In genomic region chr21:35579520-35580293, GRCh38 we compare ENCODE assay signal across 23 cellular contexts.
DNase-seq lines count a peak whose midpoint lies in the region; ATAC-seq and TF ChIP-seq lines count a peak whose summit lies in the region.
"Had no signal": no experiment of that assay in that cellular context is flagged by ENCODE, and none has a peak within 500 bp of the region (broad histone marks: within the 10 kb centered on the region; RNA-seq: fewer than 3 reads in every experiment).

No MANE protein-coding gene starts in this region.

- no peaks in the 10 kb centered on the region for H3K9me3 ChIP-seq in SK-N-SH
- H3K9me3 ChIP-seq in mammary epithelial cell (replicated peaks; ENCODE audit: insufficient read depth, low read length): no peaks in the 10 kb centered on the region
- H3K9me3 ChIP-seq: heart right ventricle, upper lobe of right lung had no signal

- dilution Hi-C loops in mammary epithelial cell (cut with HindIII; ENCODE audit: low sequenced_read_pairs): no loop called here

- WGBS in SK-N-SH (ENCODE audit: low lambda C conversion rate): 42% methylated on average over 2 of the region's 2 CpGs
- 91% methylated on average over 2 of the region's 2 CpGs for WGBS in mammary epithelial cell (ENCODE audit: low coverage, missing lambda C conversion rate)

- H3K4me3 Mint-ChIP-seq in MCF 10A (ENCODE audit: unreplicated experiment): no peak overlapping the region
- H3K4me3 Mint-ChIP-seq: naive thymus-derived CD8-positive, alpha-beta T cell had no signal

- no peaks in the 10 kb centered on the region for H3K9me2 ChIP-seq in SK-N-SH

- H2AFZ ChIP-seq in SK-N-SH (ENCODE audit: low read depth) (no peak overlapping the region), mammary epithelial cell (ENCODE audit: low read depth, low read length) (no peak overlapping the region)

- in situ Hi-C loops in mammary epithelial cell (cut with MboI; ENCODE audit: low sequenced_read_pairs in 2 of 2): no loop called here

- no peaks in the 10 kb centered on the region for H3K79me2 ChIP-seq in SK-N-SH (ENCODE audit: insufficient read depth)
- no peaks in the 10 kb centered on the region for H3K79me2 ChIP-seq in mammary epithelial cell (ENCODE audit: insufficient read depth, low read length)

- H3K4me1 ChIP-seq in SK-N-SH (ENCODE audit: control insufficient read depth in 1 of 2, insufficient read depth in 2 of 2, low read depth in 1 of 2, low read length in 1 of 2) (peaks cover 0 to 9% of the 10 kb centered on the region in 2 experiments; a peak in 1 of 4 replicates), mammary epithelial cell (ENCODE audit: insufficient read depth, low read length) (peaks cover 18% of the 10 kb centered on the region)

- H4K20me1 ChIP-seq in SK-N-SH (ENCODE audit: insufficient read depth): no peaks in the 10 kb centered on the region
- no peaks in the 10 kb centered on the region for H4K20me1 ChIP-seq in mammary epithelial cell (ENCODE audit: insufficient read depth, low read length)

- TF ChIP-seq EP300 in SK-N-SH (IDR thresholded peaks at IDR 0.05; ENCODE audit: borderline replicate concordance in 1 of 2, low read depth in 1 of 2, low read length in 1 of 2): no peak

- no peaks in the 10 kb centered on the region for H3K36me3 Mint-ChIP-seq in MCF 10A (ENCODE audit: insufficient read depth, unreplicated experiment)
- H3K36me3 Mint-ChIP-seq: naive thymus-derived CD8-positive, alpha-beta T cell had no signal

- H3K9me3 Mint-ChIP-seq in MCF 10A (ENCODE audit: unreplicated experiment): no peaks in the 10 kb centered on the region

- H3K4me1 Mint-ChIP-seq in MCF 10A (ENCODE audit: insufficient read depth, unreplicated experiment): peaks cover 15% of the 10 kb centered on the region

- DNase-seq in SK-N-SH: no peak
- DNase-seq in mammary epithelial cell: peak; percentile 26
- no peak for DNase-seq in MCF 10A (ENCODE audit: unreplicated experiment)
- peak; percentile 49 for DNase-seq in fibroblast of the aortic adventitia (ENCODE audit: low read depth)
- no peak for DNase-seq in activated CD8-positive, alpha-beta memory T cell treated with anti-CD3 and anti-CD28 coated beads for 24 hours
- DNase-seq in AG08395 (ENCODE audit: low spot score): no peak
- no peak for DNase-seq in Kasumi-1 (lab: John Stamatoyannopoulos, UW)
- DNase-seq: activated effector memory CD4-positive, alpha-beta T cell treated with Interleukin-2 at 50 U/mL for 16 hours; amniotic stem cell; effector CD4-positive, alpha-beta T cell; erythroblast; heart right ventricle; naive thymus-derived CD8-positive, alpha-beta T cell; NCI-H1436 treated with DMSO at 0.1 percent for 48 hours; NCI-H345; NCI-H774; RPMI8226; substantia nigra; upper lobe of right lung had no signal

- no peak for ATAC-seq in SK-N-SH treated with all-trans-retinoic acid at 6 μM for 48 hours
- ATAC-seq: heart right ventricle; naive thymus-derived CD8-positive, alpha-beta T cell; upper lobe of right lung had no signal

- H3K9ac ChIP-seq in SK-N-SH: no peak overlapping the region
- H3K9ac ChIP-seq in mammary epithelial cell (ENCODE audit: insufficient read depth, low read length): no peak overlapping the region
- H3K9ac ChIP-seq: KMS-11 had no signal

- H3K27me3 ChIP-seq in SK-N-SH (ENCODE audit: insufficient read depth) (no peaks in the 10 kb centered on the region), mammary epithelial cell (ENCODE audit: insufficient read depth, low read length) (no peaks in the 10 kb centered on the region)
- H3K27me3 ChIP-seq: upper lobe of right lung had no signal

- H3K4me2 ChIP-seq in SK-N-SH (no peak overlapping the region), mammary epithelial cell (ENCODE audit: insufficient read depth, low read depth, low read length) (no peak overlapping the region)
- H3K4me2 ChIP-seq: KMS-11 had no signal

- H3K36me3 ChIP-seq in SK-N-SH (replicated peaks in 1 of 2; ENCODE audit: control insufficient read depth in 1 of 2, insufficient read depth in 2 of 2, low read length in 1 of 2) (no peaks in the 10 kb centered on the region), mammary epithelial cell (ENCODE audit: insufficient read depth, low read length) (no peaks in the 10 kb centered on the region)
- H3K36me3 ChIP-seq: heart right ventricle, upper lobe of right lung had no signal

- no peak for TF ChIP-seq RAD21 in SK-N-SH (IDR thresholded peaks at IDR 0.05; ENCODE audit: low read length)

- TF ChIP-seq CTCF in SK-N-SH (IDR thresholded peaks at IDR 0.05): no peak
- TF ChIP-seq CTCF in mammary epithelial cell (conservative IDR thresholded peaks at IDR 0.05 in 1 of 2, IDR thresholded peaks at IDR 0.05 in 1 of 2; ENCODE audit: extremely low read depth in 1 of 2, insufficient read depth in 1 of 2, low read depth in 1 of 2, low read length in 2 of 2): no peak
- TF ChIP-seq CTCF in MCF 10A (IDR thresholded peaks at IDR 0.05; ENCODE audit: unreplicated experiment): no peak
- no peak for TF ChIP-seq CTCF in fibroblast of the aortic adventitia (IDR thresholded peaks at IDR 0.05; ENCODE audit: insufficient read depth, low read length)

- H3K27ac ChIP-seq in SK-N-SH (ENCODE audit: low read depth in 2 of 2, low read length in 1 of 2) (peak overlapping the region in 1 of 2 experiments; percentile 47; a peak in 1 of 4 replicates), mammary epithelial cell (ENCODE audit: insufficient read depth, low read depth, low read length) (no peak overlapping the region)
- H3K27ac ChIP-seq: 22Rv1, heart right ventricle, KMS-11, upper lobe of right lung had no signal

- H3K27ac Mint-ChIP-seq in MCF 10A (ENCODE audit: low read depth, unreplicated experiment): no peak overlapping the region
- H3K27ac Mint-ChIP-seq: naive thymus-derived CD8-positive, alpha-beta T cell had no signal

- intact Hi-C loops in mammary epithelial cell (cut with micrococcal nuclease) (no loop called here), MCF 10A (cut with micrococcal nuclease) (no loop called here)

- H3K4me3 ChIP-seq in SK-N-SH (ENCODE audit: low read depth in 2 of 2, low read length in 1 of 2): no peak overlapping the region
- no peak overlapping the region for H3K4me3 ChIP-seq in mammary epithelial cell (replicated peaks in 1 of 3; ENCODE audit: insufficient read depth in 1 of 3, low read depth in 2 of 3, low read length in 3 of 3)
- H3K4me3 ChIP-seq in fibroblast of the aortic adventitia (ENCODE audit: low read depth, low read length): no peak overlapping the region
- H3K4me3 ChIP-seq: heart right ventricle, skin epidermis, upper lobe of right lung had no signal

- no peaks in the 10 kb centered on the region for H3K27me3 Mint-ChIP-seq in MCF 10A (ENCODE audit: insufficient read depth, unreplicated experiment)

- no TSS peak for BruUV-seq in mammary epithelial cell (replicated peaks; lab: Mats Ljungman, UMichigan)
- no TSS peak for BruUV-seq in MCF 10A (replicated peaks; lab: Mats Ljungman, UMichigan)

- POLR2A ChIA-PET in SK-N-SH (lab: Yijun Ruan, JAX) (no interaction called here), MCF 10A (lab: Yijun Ruan, JAX) (interaction anchor here (0.8 kb wide), 1 partner anchor 78 kb away, joined by 4 read pairs; no protein-coding TSS in a partner anchor)

- H3F3A ChIP-seq in SK-N-SH (replicated peaks; ENCODE audit: insufficient read depth): peaks cover 8% of the 10 kb centered on the region

- CTCF ChIA-PET in SK-N-SH (lab: Yijun Ruan, JAX) (interaction anchor here (0.9 kb wide), 1 partner anchor 11 kb away, joined by 3 read pairs; no protein-coding TSS in a partner anchor), mammary epithelial cell (lab: Charles Lee; ENCODE audit: low non-redundant PET) (no interaction called here), MCF 10A (lab: Yijun Ruan, JAX) (interaction anchor here (0.7 kb wide), 2 partner anchors 179 to 763 kb away, joined by 3 to 4 read pairs; no protein-coding TSS in a partner anchor)

TF ChIP-seq in SK-N-SH, 30 proteins besides CTCF, POLR2A, EP300 and RAD21:
- TF ChIP-seq PBX3 (IDR thresholded peaks at IDR 0.05): no peak
- no peak for TF ChIP-seq MEF2A (IDR thresholded peaks at IDR 0.05; ENCODE audit: borderline replicate concordance, low read depth)
- TF ChIP-seq, protein P1, sequence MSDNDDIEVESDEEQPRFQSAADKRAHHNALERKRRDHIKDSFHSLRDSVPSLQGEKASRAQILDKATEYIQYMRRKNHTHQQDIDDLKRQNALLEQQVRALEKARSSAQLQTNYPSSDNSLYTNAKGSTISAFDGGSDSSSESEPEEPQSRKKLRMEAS (IDR thresholded peaks at IDR 0.05; ENCODE audit: low read depth): no peak
- no peak for TF ChIP-seq FOXJ3 (CRISPR knock-in tag; IDR thresholded peaks at IDR 0.05)
- peak; percentile 37; the same call in 1 of the 2 replicates for TF ChIP-seq FOSL2 (IDR thresholded peaks at IDR 0.05; ENCODE audit: borderline replicate concordance, low read depth)
- TF ChIP-seq JUND (IDR thresholded peaks at IDR 0.05): no peak

TF ChIP-seq in SK-N-SH treated with all-trans-retinoic acid at 6 μM for 48 hours, 23 proteins besides CTCF, POLR2A, EP300 and RAD21 (continues in another document):
- TF ChIP-seq CSDC2 (CRISPR knock-in tag; IDR thresholded peaks at IDR 0.05) (no peak), OSR1 (CRISPR knock-in tag; IDR thresholded peaks at IDR 0.05) (no peak), CREB5 (CRISPR knock-in tag; IDR thresholded peaks at IDR 0.05; ENCODE audit: low read depth) (no peak), ESRRG (CRISPR knock-in tag; IDR thresholded peaks at IDR 0.05) (no peak), ZC3H10 (CRISPR knock-in tag; IDR thresholded peaks at IDR 0.05) (no peak), ZNF8 (CRISPR knock-in tag; IDR thresholded peaks at IDR 0.05) (no peak)

Comparison
In these comparisons a context has a peak if more than half of its experiments do, and no peak if none do; other contexts are left out.
1. DNase-seq: peak in mammary epithelial cell (single experiment) and fibroblast of the aortic adventitia (single experiment); none in SK-N-SH (single experiment), MCF 10A (single experiment), activated CD8-positive, alpha-beta memory T cell treated with anti-CD3 and anti-CD28 coated beads for 24 hours (single experiment), AG08395 (single experiment) and Kasumi-1 (0 of 2).